17 cellular contexts compared by ENCODE assay signal in genomic region chr1:184801503-184801902, GRCh38. TPM values are rescaled to one million over a fixed set of nuclear protein-coding genes. Genes with fewer than 3 reads are reported as not detected.
A peak's percentile ranks its signal among the peaks of the same experiment; 100 is the strongest.
DNase-seq lines count a peak whose midpoint lies in the region; ATAC-seq, FAIRE-seq and TF ChIP-seq lines count a peak whose summit lies in the region.
"Had no signal": no experiment of that assay in that cellular context is flagged by ENCODE, and none has a peak within 500 bp of the region (broad histone marks: within the 10 kb centered on the region; RNA-seq: fewer than 3 reads in every experiment).

No MANE protein-coding gene starts in this region.

- WGBS in heart right ventricle, 2 donors: 57 to 66% methylated on average over 1 of the region's 1 CpG
- 0% methylated on average over 1 of the region's 1 CpG for WGBS in HepG2 (ENCODE audit: low lambda C conversion rate)
- 75 to 79% methylated on average over 1 of the region's 1 CpG for WGBS in testis, 2 donors

- no peak overlapping the region for H3K9ac ChIP-seq in HepG2 (ENCODE audit: insufficient read depth, low read depth, low read length)

- TF ChIP-seq CTCF in heart right ventricle (IDR thresholded peaks at IDR 0.05) (no peak), brain microvascular endothelial cell (IDR thresholded peaks at IDR 0.05; ENCODE audit: low read depth, low read length, missing control alignments) (no peak), HepG2 (CRISPR knock-in tag; IDR thresholded peaks at IDR 0.05) (no peak), Caco-2 (IDR thresholded peaks at IDR 0.05; ENCODE audit: insufficient read depth in 1 of 2, low read depth in 1 of 2, low read length in 1 of 2, severe bottlenecking in 1 of 2, unreplicated experiment in 1 of 2) (no peak), testis (IDR thresholded peaks at IDR 0.05) (no peak)

- H3K79me2 ChIP-seq in HepG2 (ENCODE audit: insufficient read depth, low read length): no peaks in the 10 kb centered on the region

- H3K27ac ChIP-seq in heart right ventricle (no peak overlapping the region), brain microvascular endothelial cell (no peak overlapping the region), HepG2 (ENCODE audit: extremely low read length, insufficient read depth, low read length) (no peak overlapping the region), testis (no peak overlapping the region)
- H3K27ac ChIP-seq: foreskin keratinocyte, upper lobe of right lung had no signal

- peak; percentile 46 for DNase-seq in Right ventricle myocardium superior
- DNase-seq in heart right ventricle: no peak
- DNase-seq in brain microvascular endothelial cell: peak; percentile 20
- DNase-seq in HepG2 (ENCODE audit: low spot score): no peak
- DNase-seq in Caco-2: no peak
- no peak for DNase-seq in testis
- no peak for DNase-seq in NCI-H1930 (lab: John Stamatoyannopoulos, UW)
- DNase-seq: activated CD4-positive, alpha-beta memory T cell treated with anti-CD3 and anti-CD28 coated beads, Interleukin-2, amount 10 ng/mL, durations not matched to agents 7 days and 5 days; cerebellar nuclear complex; DND-41; NCI-H2227 treated with DMSO at 0.1 percent for 48 hours; upper lobe of right lung had no signal

- H3K4me1 Mint-ChIP-seq in Caco-2 (ENCODE audit: low read depth, unreplicated experiment): peaks cover 9% of the 10 kb centered on the region

- POLR2A ChIA-PET in HepG2 (lab: Yijun Ruan, JAX) (no interaction called here), Caco-2 (lab: Charles Lee) (no interaction called here)

- intact Hi-C loops in Right ventricle myocardium superior (cut with DNase I) (no loop called here), heart right ventricle (cut with DNase I) (loop anchor here in 4 of 10 donors (5.0 to 10.0 kb wide), 3 partner anchors 363 to 611 kb away; no protein-coding TSS in a partner anchor), HepG2 (cut with micrococcal nuclease; ENCODE audit: unreplicated experiment) (no loop called here), Caco-2 (cut with micrococcal nuclease; ENCODE audit: unreplicated experiment) (no loop called here), testis (cut with DNase I; ENCODE audit: low total_unique reads) (no loop called here)

- H3K36me3 ChIP-seq in heart right ventricle (peaks cover 0 to 79% (median 51%) of the 10 kb centered on the region in 9 donors), brain microvascular endothelial cell (replicated peaks) (no peaks in the 10 kb centered on the region), HepG2 (replicated peaks in 1 of 2; ENCODE audit: control insufficient read depth in 1 of 2, insufficient read depth in 2 of 2, low read length in 2 of 2) (no peaks in the 10 kb centered on the region), Caco-2 (ENCODE audit: control insufficient read depth, insufficient read depth, low read length) (no peaks in the 10 kb centered on the region), testis (ENCODE audit: low read depth, missing control alignments) (no peaks in the 10 kb centered on the region)

- TF ChIP-seq POLR2A in HepG2 (IDR thresholded peaks at IDR 0.05; ENCODE audit: insufficient read depth in 1 of 2, low read depth in 2 of 2, low read length in 2 of 2) (no peak), testis (IDR thresholded peaks at IDR 0.05) (no peak)

- TF ChIP-seq EP300 in HepG2 (IDR thresholded peaks at IDR 0.05; ENCODE audit: low read depth in 2 of 2, low read length in 2 of 2): no peak
- no peak for TF ChIP-seq EP300 in HepG2 (CRISPR knock-in tag; IDR thresholded peaks at IDR 0.05; ENCODE audit: borderline replicate concordance)

- FAIRE-seq in HepG2 (lab: Jason Lieb, UNC): no peak
- FAIRE-seq: A204.1 had no signal

- H3K4me3 ChIP-seq in heart right ventricle (no peak overlapping the region), brain microvascular endothelial cell (ENCODE audit: low read depth, low read length) (no peak overlapping the region), HepG2 (replicated peaks in 1 of 3; ENCODE audit: insufficient read depth in 1 of 3, low read depth in 2 of 3, low read length in 3 of 3) (no peak overlapping the region), Caco-2 (ENCODE audit: low read depth, low read length) (no peak overlapping the region), testis (no peak overlapping the region)
- H3K4me3 ChIP-seq: smooth muscle cell, upper lobe of right lung had no signal

- H4K20me1 ChIP-seq in HepG2 (ENCODE audit: insufficient read depth, low read length): no peaks in the 10 kb centered on the region

- no peak overlapping the region for H3K4me3 Mint-ChIP-seq in Caco-2 (ENCODE audit: unreplicated experiment)
- H3K4me3 Mint-ChIP-seq: activated CD4-positive, alpha-beta memory T cell treated with anti-CD3 and anti-CD28 coated beads, Interleukin-2, amount 10 ng/mL, durations not matched to agents 7 days and 5 days; natural killer cell treated with Interleukin-12 subunit alpha and Interleukin-12 subunit beta and Interleukin-15 and Interleukin-18, amount 100 ng/mL, for 72 hours had no signal

- no peak for TF ChIP-seq RAD21 in HepG2 (CRISPR knock-in tag; IDR thresholded peaks at IDR 0.05)

- H3K27me3 ChIP-seq in heart right ventricle: no peaks in the 10 kb centered on the region
- H3K27me3 ChIP-seq in brain microvascular endothelial cell (replicated peaks): no peaks in the 10 kb centered on the region
- no peaks in the 10 kb centered on the region for H3K27me3 ChIP-seq in HepG2 (ENCODE audit: control insufficient read depth in 1 of 2, insufficient read depth in 2 of 2, low read length in 2 of 2)
- no peaks in the 10 kb centered on the region for H3K27me3 ChIP-seq in Caco-2 (replicated peaks; ENCODE audit: control insufficient read depth, insufficient read depth, low read length)
- no peaks in the 10 kb centered on the region for H3K27me3 ChIP-seq in testis
- H3K27me3 ChIP-seq: foreskin keratinocyte, upper lobe of right lung had no signal

- no peak overlapping the region for H3K27ac Mint-ChIP-seq in Caco-2 (ENCODE audit: unreplicated experiment)
- H3K27ac Mint-ChIP-seq: activated CD4-positive, alpha-beta memory T cell treated with anti-CD3 and anti-CD28 coated beads, Interleukin-2, amount 10 ng/mL, durations not matched to agents 7 days and 5 days; natural killer cell treated with Interleukin-12 subunit alpha and Interleukin-12 subunit beta and Interleukin-15 and Interleukin-18, amount 100 ng/mL, for 72 hours had no signal

- BruUV-seq in HepG2 (replicated peaks; lab: Mats Ljungman, UMichigan): no TSS peak
- no TSS peak for BruUV-seq in Caco-2 (replicated peaks; lab: Mats Ljungman, UMichigan)

- H3K9me3 Mint-ChIP-seq in Caco-2 (ENCODE audit: unreplicated experiment): no peaks in the 10 kb centered on the region
- H3K9me3 Mint-ChIP-seq: activated CD4-positive, alpha-beta memory T cell treated with anti-CD3 and anti-CD28 coated beads, Interleukin-2, amount 10 ng/mL, durations not matched to agents 7 days and 5 days; natural killer cell treated with Interleukin-12 subunit alpha and Interleukin-12 subunit beta and Interleukin-15 and Interleukin-18, amount 100 ng/mL, for 72 hours had no signal

- ATAC-seq in Right ventricle myocardium superior (ENCODE audit: poor library complexity) (no peak), heart right ventricle (no peak), HepG2 (no peak), GM19023 (IDR thresholded peaks at IDR 0.05; ENCODE audit: unreplicated experiment) (no peak)
- ATAC-seq: foreskin keratinocyte; natural killer cell treated with Interleukin-12 subunit alpha and Interleukin-12 subunit beta and Interleukin-15 and Interleukin-18, amount 100 ng/mL, for 72 hours; upper lobe of right lung had no signal

- H2AFZ ChIP-seq in HepG2 (ENCODE audit: low read length): no peak overlapping the region

- in situ Hi-C loops in brain microvascular endothelial cell (cut with HindIII; ENCODE audit: low pct_ligation_motif_present, low sequenced_read_pairs) (loop anchor here (25.0 kb wide), 2 partner anchors 161 to 361 kb away; partner anchors contain the start of genes NIBAN1, SWT1 and TRMT1L), HepG2 (cut with HindIII; ENCODE audit: extremely low pct_ligation_motif_present, low pct_unique_long_range_greater_than_20kb) (loop anchor here (25.0 kb wide), 1 partner anchor 886 kb away; no protein-coding TSS in a partner anchor)

- no peaks in the 10 kb centered on the region for H3K36me3 Mint-ChIP-seq in Caco-2 (ENCODE audit: insufficient read depth, unreplicated experiment)

- CTCF ChIA-PET in HepG2 (lab: Yijun Ruan, JAX; ENCODE audit: low intra/inter-chr PET ratio, low total read pairs): no interaction called here
- CTCF ChIA-PET in Caco-2 (lab: Charles Lee): no interaction called here

- H3K27me3 Mint-ChIP-seq in Caco-2 (ENCODE audit: insufficient read depth, unreplicated experiment): no peaks in the 10 kb centered on the region
- H3K27me3 Mint-ChIP-seq: activated CD4-positive, alpha-beta memory T cell treated with anti-CD3 and anti-CD28 coated beads, Interleukin-2, amount 10 ng/mL, durations not matched to agents 7 days and 5 days; natural killer cell treated with Interleukin-12 subunit alpha and Interleukin-12 subunit beta and Interleukin-15 and Interleukin-18, amount 100 ng/mL, for 72 hours had no signal

- H3K9me3 ChIP-seq in heart right ventricle (no peaks in the 10 kb centered on the region), HepG2 (ENCODE audit: low read length) (no peaks in the 10 kb centered on the region), Caco-2 (no peaks in the 10 kb centered on the region), testis (no peaks in the 10 kb centered on the region)
- H3K9me3 ChIP-seq: upper lobe of right lung had no signal

- H3K4me2 ChIP-seq in HepG2 (ENCODE audit: low read depth, low read length): no peak overlapping the region
- H3K4me2 ChIP-seq: smooth muscle cell had no signal

- H3K4me1 ChIP-seq in heart right ventricle (peaks cover 0 to 16% (median 7%) of the 10 kb centered on the region in 9 donors), HepG2 (ENCODE audit: insufficient read depth, low read length) (peaks cover 9% of the 10 kb centered on the region), Caco-2 (no peaks in the 10 kb centered on the region), testis (no peaks in the 10 kb centered on the region)
- H3K4me1 ChIP-seq: foreskin keratinocyte, upper lobe of right lung had no signal

RNA-seq across cellular contexts. Expression of gene EDEM3, which starts 46.8 kb away (rescaled TPM):
- total RNA-seq in Right ventricle myocardium superior (17.8 TPM), heart right ventricle (10 to 100 TPM; 12.1 to 26.8 (median 18.4) TPM), HepG2 (2016; rRNA removed; fragmentation: Illumina TruSeq; extraction: Trizol) (11.8 and 18.2 TPM in 2 replicates), Caco-2 (2022) (13.7 and 14.1 TPM in 2 replicates), testis (10 to 100 TPM; 23.5 to 41.0 TPM)
- polyA plus RNA-seq in heart right ventricle (10 to 100 TPM in 1 of 2 donors, 1 to 10 TPM in 1; 7.8 to 10.9 TPM), HepG2 (2011; rRNA removed) (10.4 and 13.1 TPM in 2 replicates), testis (ENCODE audit: insufficient read depth, low read depth, low replicate concordance) (20.7 TPM)
- total RNA-seq in HepG2 (2016; cell fraction: cytosol; rRNA removed; fragmentation: Illumina TruSeq; extraction: Trizol; ENCODE audit: low read depth): 2.6 and 5.4 TPM in 2 replicates
- total RNA-seq in HepG2 (2016; cell fraction: insoluble cytoplasmic fraction; rRNA removed; fragmentation: Illumina TruSeq; extraction: Trizol): 11.9 and 18.8 TPM in 2 replicates
- total RNA-seq in HepG2 (2016; cell fraction: membrane; rRNA removed; fragmentation: Illumina TruSeq; extraction: Trizol): 3.9 and 4.4 TPM in 2 replicates
- 23.9 and 24.0 TPM in 2 replicates for total RNA-seq in HepG2 (2016; cell fraction: nucleus; rRNA removed; fragmentation: Illumina TruSeq; extraction: Trizol)
- 6.3 and 7.4 TPM in 2 replicates for polyA plus RNA-seq in HepG2 (2011; cell fraction: cytosol; rRNA removed)
- 11.1 and 14.7 TPM in 2 replicates for polyA plus RNA-seq in HepG2 (2011; cell fraction: nucleus; rRNA removed)
- 12.8 and 13.6 TPM in 2 replicates for polyA plus RNA-seq in HepG2 (2012)
- 0.31 and 0.55 TPM in 2 replicates for polyA plus RNA-seq in HepG2 (2016; cell fraction: cytosol; fragmentation: Illumina TruSeq; extraction: Trizol; ENCODE audit: low read depth)
- polyA plus RNA-seq in HepG2 (2016; cell fraction: insoluble cytoplasmic fraction; fragmentation: Illumina TruSeq; extraction: Trizol; ENCODE audit: low read depth): 6.3 and 7.8 TPM in 2 replicates
- 1.0 and 1.2 TPM in 2 replicates for polyA plus RNA-seq in HepG2 (2016; cell fraction: membrane; fragmentation: Illumina TruSeq; extraction: Trizol; ENCODE audit: low read depth)
- polyA plus RNA-seq in HepG2 (2016; cell fraction: nucleus; fragmentation: Illumina TruSeq; extraction: Trizol; ENCODE audit: insufficient read depth, low read depth): 19.1 and 19.3 TPM in 2 replicates
- 22.1 and 31.5 TPM in 2 replicates for polyA minus RNA-seq in HepG2 (2011; rRNA and poly(A)+ RNA removed; ENCODE audit: low replicate concordance)
- polyA minus RNA-seq in HepG2 (2011; cell fraction: cytosol; rRNA and poly(A)+ RNA removed): 22.6 and 36.7 TPM in 2 replicates
- 26.3 and 36.1 TPM in 2 replicates for polyA minus RNA-seq in HepG2 (2011; cell fraction: nucleus; rRNA and poly(A)+ RNA removed)

Comparison
In these comparisons a context has a peak if more than half of its experiments do, and no peak if none do; other contexts are left out.
1. DNase-seq: peak in Right ventricle myocardium superior (single experiment) and brain microvascular endothelial cell (single experiment); none in heart right ventricle (0 of 2), HepG2 (single experiment), Caco-2 (0 of 2), testis (single experiment) and NCI-H1930 (0 of 2).